Comparison of ENCODE assay signal across 1 cellular context in the genomic region with DNA sequence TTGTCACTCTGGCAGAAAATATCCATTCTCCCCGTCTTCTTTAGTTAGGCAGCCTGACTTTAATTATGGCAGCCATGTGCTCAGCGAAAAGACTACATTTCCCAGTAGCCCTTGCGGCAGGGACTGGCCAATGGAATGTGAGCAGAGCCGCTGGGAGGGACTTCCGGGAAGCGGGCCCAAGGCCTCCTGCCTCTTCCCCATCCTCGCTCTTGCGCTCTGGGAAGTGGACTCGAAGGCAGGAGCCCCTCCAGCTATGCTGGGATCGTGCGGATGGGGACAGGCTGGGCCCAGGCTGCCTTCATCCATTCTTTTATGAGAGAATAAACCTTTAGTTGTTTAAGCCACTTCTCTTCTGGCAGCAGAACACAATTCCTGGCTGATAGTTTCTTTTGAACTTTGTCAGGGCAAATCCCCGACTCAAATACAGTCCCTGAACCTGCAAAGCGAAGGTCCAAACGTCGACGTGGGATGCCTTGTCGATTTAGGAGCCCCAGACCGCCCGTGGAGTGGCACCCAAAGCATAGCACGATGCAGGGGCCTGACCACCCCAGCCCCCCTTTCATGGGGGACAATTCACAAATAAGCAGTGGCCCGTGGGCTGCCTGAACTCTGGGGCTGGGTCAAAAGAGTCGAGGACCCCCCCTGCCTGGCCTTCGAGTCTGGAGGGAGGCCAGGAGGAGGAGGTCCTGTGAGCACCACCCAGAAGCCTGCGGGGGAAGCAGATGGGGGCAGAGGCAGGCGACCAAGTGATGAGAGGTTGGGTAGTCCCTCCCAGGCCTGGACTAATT.
TF ChIP-seq lines count a peak whose summit lies in the region.

No MANE protein-coding gene starts in this region.

TF ChIP-seq in GM12878, 131 proteins besides CTCF, POLR2A, EP300 and RAD21 (continued from another document and continues in another):
- TF ChIP-seq ZZZ3 (IDR thresholded peaks at IDR 0.05; ENCODE audit: control insufficient read depth, insufficient read length, low read depth), result no peak
- TF ChIP-seq EED (IDR thresholded peaks at IDR 0.05; ENCODE audit: low read depth), result no peak
- TF ChIP-seq, protein P1, sequence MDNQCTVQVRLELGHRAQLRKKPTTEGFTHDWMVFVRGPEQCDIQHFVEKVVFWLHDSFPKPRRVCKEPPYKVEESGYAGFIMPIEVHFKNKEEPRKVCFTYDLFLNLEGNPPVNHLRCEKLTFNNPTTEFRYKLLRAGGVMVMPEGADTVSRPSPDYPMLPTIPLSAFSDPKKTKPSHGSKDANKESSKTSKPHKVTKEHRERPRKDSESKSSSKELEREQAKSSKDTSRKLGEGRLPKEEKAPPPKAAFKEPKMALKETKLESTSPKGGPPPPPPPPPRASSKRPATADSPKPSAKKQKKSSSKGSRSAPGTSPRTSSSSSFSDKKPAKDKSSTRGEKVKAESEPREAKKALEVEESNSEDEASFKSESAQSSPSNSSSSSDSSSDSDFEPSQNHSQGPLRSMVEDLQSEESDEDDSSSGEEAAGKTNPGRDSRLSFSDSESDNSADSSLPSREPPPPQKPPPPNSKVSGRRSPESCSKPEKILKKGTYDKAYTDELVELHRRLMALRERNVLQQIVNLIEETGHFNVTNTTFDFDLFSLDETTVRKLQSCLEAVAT (IDR thresholded peaks at IDR 0.05), result 0 out of 2 replicates have a peak, but pooled peaks have one; percentile 20
- TF ChIP-seq SP1 (IDR thresholded peaks at IDR 0.05; ENCODE audit: low read depth, low read length), result peak; percentile 64
- TF ChIP-seq BACH1 (IDR thresholded peaks at IDR 0.05; ENCODE audit: borderline replicate concordance), result no peak
- TF ChIP-seq SMAD1 (IDR thresholded peaks at IDR 0.05; ENCODE audit: low read depth, partially characterized antibody), result no peak
- TF ChIP-seq, protein P2, sequence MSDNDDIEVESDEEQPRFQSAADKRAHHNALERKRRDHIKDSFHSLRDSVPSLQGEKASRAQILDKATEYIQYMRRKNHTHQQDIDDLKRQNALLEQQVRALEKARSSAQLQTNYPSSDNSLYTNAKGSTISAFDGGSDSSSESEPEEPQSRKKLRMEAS (IDR thresholded peaks at IDR 0.05; ENCODE audit: low read depth, low read length), result peak; percentile 69
- peak; percentile 53; the same call in 1 of the 2 replicates for TF ChIP-seq CREM (IDR thresholded peaks at IDR 0.05; ENCODE audit: low read depth)
- no peak for TF ChIP-seq SUZ12 (IDR thresholded peaks at IDR 0.05; ENCODE audit: unreplicated experiment)
- TF ChIP-seq, protein P3, sequence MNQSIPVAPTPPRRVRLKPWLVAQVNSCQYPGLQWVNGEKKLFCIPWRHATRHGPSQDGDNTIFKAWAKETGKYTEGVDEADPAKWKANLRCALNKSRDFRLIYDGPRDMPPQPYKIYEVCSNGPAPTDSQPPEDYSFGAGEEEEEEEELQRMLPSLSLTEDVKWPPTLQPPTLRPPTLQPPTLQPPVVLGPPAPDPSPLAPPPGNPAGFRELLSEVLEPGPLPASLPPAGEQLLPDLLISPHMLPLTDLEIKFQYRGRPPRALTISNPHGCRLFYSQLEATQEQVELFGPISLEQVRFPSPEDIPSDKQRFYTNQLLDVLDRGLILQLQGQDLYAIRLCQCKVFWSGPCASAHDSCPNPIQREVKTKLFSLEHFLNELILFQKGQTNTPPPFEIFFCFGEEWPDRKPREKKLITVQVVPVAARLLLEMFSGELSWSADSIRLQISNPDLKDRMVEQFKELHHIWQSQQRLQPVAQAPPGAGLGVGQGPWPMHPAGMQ (IDR thresholded peaks at IDR 0.05; ENCODE audit: borderline replicate concordance), result no peak
- TF ChIP-seq, protein P4, sequence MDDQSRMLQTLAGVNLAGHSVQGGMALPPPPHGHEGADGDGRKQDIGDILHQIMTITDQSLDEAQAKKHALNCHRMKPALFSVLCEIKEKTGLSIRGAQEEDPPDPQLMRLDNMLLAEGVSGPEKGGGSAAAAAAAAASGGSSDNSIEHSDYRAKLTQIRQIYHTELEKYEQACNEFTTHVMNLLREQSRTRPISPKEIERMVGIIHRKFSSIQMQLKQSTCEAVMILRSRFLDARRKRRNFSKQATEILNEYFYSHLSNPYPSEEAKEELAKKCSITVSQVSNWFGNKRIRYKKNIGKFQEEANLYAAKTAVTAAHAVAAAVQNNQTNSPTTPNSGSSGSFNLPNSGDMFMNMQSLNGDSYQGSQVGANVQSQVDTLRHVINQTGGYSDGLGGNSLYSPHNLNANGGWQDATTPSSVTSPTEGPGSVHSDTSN (IDR thresholded peaks at IDR 0.05; ENCODE audit: insufficient replicate concordance, low read depth, low read length), result no peak
- peak; percentile 12 for TF ChIP-seq FOS (IDR thresholded peaks at IDR 0.05; ENCODE audit: borderline replicate concordance, extremely low read depth, insufficient read length)
- no peak for TF ChIP-seq CHD4 (IDR thresholded peaks at IDR 0.05)
- TF ChIP-seq, protein P5, sequence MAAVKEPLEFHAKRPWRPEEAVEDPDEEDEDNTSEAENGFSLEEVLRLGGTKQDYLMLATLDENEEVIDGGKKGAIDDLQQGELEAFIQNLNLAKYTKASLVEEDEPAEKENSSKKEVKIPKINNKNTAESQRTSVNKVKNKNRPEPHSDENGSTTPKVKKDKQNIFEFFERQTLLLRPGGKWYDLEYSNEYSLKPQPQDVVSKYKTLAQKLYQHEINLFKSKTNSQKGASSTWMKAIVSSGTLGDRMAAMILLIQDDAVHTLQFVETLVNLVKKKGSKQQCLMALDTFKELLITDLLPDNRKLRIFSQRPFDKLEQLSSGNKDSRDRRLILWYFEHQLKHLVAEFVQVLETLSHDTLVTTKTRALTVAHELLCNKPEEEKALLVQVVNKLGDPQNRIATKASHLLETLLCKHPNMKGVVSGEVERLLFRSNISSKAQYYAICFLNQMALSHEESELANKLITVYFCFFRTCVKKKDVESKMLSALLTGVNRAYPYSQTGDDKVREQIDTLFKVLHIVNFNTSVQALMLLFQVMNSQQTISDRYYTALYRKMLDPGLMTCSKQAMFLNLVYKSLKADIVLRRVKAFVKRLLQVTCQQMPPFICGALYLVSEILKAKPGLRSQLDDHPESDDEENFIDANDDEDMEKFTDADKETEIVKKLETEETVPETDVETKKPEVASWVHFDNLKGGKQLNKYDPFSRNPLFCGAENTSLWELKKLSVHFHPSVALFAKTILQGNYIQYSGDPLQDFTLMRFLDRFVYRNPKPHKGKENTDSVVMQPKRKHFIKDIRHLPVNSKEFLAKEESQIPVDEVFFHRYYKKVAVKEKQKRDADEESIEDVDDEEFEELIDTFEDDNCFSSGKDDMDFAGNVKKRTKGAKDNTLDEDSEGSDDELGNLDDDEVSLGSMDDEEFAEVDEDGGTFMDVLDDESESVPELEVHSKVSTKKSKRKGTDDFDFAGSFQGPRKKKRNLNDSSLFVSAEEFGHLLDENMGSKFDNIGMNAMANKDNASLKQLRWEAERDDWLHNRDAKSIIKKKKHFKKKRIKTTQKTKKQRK (IDR thresholded peaks at IDR 0.05; ENCODE audit: low read depth, low read length), result no peak
- no peak for TF ChIP-seq DPF2 (IDR thresholded peaks at IDR 0.05)
- no peak for TF ChIP-seq EZH2 (IDR thresholded peaks at IDR 0.05; ENCODE audit: borderline replicate concordance, control insufficient read depth, low read depth, low read length)
- TF ChIP-seq SIN3A (IDR thresholded peaks at IDR 0.05; ENCODE audit: low read depth, low read length), result no peak
- peak; percentile 69; the same call in 1 of the 2 replicates for TF ChIP-seq TARDBP (IDR thresholded peaks at IDR 0.05; ENCODE audit: borderline replicate concordance)
- no peak; the same call in 1 of the 2 replicates for TF ChIP-seq NFYA (IDR thresholded peaks at IDR 0.05; ENCODE audit: borderline replicate concordance, low read depth, low read length)
- TF ChIP-seq, protein P6, sequence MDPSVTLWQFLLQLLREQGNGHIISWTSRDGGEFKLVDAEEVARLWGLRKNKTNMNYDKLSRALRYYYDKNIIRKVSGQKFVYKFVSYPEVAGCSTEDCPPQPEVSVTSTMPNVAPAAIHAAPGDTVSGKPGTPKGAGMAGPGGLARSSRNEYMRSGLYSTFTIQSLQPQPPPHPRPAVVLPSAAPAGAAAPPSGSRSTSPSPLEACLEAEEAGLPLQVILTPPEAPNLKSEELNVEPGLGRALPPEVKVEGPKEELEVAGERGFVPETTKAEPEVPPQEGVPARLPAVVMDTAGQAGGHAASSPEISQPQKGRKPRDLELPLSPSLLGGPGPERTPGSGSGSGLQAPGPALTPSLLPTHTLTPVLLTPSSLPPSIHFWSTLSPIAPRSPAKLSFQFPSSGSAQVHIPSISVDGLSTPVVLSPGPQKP (IDR thresholded peaks at IDR 0.05; ENCODE audit: low read depth, low read length), result peak; percentile 61; the same call in 1 of the 2 replicates
- TF ChIP-seq IRF4 (IDR thresholded peaks at IDR 0.05; ENCODE audit: low read depth, low read length), result no peak
- TF ChIP-seq CBX3 (IDR thresholded peaks at IDR 0.05; ENCODE audit: borderline replicate concordance, low read depth), result no peak
- TF ChIP-seq, protein P7, sequence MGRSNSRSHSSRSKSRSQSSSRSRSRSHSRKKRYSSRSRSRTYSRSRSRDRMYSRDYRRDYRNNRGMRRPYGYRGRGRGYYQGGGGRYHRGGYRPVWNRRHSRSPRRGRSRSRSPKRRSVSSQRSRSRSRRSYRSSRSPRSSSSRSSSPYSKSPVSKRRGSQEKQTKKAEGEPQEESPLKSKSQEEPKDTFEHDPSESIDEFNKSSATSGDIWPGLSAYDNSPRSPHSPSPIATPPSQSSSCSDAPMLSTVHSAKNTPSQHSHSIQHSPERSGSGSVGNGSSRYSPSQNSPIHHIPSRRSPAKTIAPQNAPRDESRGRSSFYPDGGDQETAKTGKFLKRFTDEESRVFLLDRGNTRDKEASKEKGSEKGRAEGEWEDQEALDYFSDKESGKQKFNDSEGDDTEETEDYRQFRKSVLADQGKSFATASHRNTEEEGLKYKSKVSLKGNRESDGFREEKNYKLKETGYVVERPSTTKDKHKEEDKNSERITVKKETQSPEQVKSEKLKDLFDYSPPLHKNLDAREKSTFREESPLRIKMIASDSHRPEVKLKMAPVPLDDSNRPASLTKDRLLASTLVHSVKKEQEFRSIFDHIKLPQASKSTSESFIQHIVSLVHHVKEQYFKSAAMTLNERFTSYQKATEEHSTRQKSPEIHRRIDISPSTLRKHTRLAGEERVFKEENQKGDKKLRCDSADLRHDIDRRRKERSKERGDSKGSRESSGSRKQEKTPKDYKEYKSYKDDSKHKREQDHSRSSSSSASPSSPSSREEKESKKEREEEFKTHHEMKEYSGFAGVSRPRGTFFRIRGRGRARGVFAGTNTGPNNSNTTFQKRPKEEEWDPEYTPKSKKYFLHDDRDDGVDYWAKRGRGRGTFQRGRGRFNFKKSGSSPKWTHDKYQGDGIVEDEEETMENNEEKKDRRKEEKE (IDR thresholded peaks at IDR 0.05), result no peak
- no peak for TF ChIP-seq BHLHE40 (IDR thresholded peaks at IDR 0.05; ENCODE audit: borderline replicate concordance in 1 of 2, low read depth in 2 of 2, low read length in 1 of 2)
- TF ChIP-seq POLR2AphosphoS5 (IDR thresholded peaks at IDR 0.05; ENCODE audit: low read length), result 0 out of 2 replicates have a peak, but pooled peaks have one; percentile 57
- no peak for TF ChIP-seq EGR1 (IDR thresholded peaks at IDR 0.05; ENCODE audit: borderline replicate concordance in 1 of 2, low read depth in 2 of 2, low read length in 2 of 2)
- peak; percentile 93 for TF ChIP-seq SIX5 (IDR thresholded peaks at IDR 0.05; ENCODE audit: low read depth, low read length, severe bottlenecking)
- no peak for TF ChIP-seq RBBP5 (conservative IDR thresholded peaks at IDR 0.05)
- no peak for TF ChIP-seq ZNF274 (IDR thresholded peaks at IDR 0.05; ENCODE audit: insufficient read depth, insufficient read length)
- TF ChIP-seq YBX1 (IDR thresholded peaks at IDR 0.05), result no peak
- TF ChIP-seq, protein P8, sequence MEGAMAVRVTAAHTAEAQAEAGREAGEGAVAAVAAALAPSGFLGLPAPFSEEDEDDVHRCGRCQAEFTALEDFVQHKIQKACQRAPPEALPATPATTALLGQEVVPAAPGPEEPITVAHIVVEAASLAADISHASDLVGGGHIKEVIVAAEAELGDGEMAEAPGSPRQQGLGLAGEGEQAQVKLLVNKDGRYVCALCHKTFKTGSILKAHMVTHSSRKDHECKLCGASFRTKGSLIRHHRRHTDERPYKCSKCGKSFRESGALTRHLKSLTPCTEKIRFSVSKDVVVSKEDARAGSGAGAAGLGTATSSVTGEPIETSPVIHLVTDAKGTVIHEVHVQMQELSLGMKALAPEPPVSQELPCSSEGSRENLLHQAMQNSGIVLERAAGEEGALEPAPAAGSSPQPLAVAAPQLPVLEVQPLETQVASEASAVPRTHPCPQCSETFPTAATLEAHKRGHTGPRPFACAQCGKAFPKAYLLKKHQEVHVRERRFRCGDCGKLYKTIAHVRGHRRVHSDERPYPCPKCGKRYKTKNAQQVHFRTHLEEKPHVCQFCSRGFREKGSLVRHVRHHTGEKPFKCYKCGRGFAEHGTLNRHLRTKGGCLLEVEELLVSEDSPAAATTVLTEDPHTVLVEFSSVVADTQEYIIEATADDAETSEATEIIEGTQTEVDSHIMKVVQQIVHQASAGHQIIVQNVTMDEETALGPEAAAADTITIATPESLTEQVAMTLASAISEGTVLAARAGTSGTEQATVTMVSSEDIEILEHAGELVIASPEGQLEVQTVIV (IDR thresholded peaks at IDR 0.05; ENCODE audit: borderline replicate concordance, partially characterized antibody), result peak; percentile 47
- TF ChIP-seq ZNF622 (IDR thresholded peaks at IDR 0.05), result no peak
- no peak for TF ChIP-seq KAT2A (conservative IDR thresholded peaks at IDR 0.05; ENCODE audit: control insufficient read depth, low read depth, low read length)
- TF ChIP-seq, protein P9, sequence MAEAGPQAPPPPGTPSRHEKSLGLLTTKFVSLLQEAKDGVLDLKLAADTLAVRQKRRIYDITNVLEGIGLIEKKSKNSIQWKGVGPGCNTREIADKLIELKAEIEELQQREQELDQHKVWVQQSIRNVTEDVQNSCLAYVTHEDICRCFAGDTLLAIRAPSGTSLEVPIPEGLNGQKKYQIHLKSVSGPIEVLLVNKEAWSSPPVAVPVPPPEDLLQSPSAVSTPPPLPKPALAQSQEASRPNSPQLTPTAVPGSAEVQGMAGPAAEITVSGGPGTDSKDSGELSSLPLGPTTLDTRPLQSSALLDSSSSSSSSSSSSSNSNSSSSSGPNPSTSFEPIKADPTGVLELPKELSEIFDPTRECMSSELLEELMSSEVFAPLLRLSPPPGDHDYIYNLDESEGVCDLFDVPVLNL (IDR thresholded peaks at IDR 0.05; ENCODE audit: low read depth, low read length), result no peak
- TF ChIP-seq, protein P10, sequence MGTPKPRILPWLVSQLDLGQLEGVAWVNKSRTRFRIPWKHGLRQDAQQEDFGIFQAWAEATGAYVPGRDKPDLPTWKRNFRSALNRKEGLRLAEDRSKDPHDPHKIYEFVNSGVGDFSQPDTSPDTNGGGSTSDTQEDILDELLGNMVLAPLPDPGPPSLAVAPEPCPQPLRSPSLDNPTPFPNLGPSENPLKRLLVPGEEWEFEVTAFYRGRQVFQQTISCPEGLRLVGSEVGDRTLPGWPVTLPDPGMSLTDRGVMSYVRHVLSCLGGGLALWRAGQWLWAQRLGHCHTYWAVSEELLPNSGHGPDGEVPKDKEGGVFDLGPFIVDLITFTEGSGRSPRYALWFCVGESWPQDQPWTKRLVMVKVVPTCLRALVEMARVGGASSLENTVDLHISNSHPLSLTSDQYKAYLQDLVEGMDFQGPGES (IDR thresholded peaks at IDR 0.05), result no peak
- TF ChIP-seq RUNX3 (IDR thresholded peaks at IDR 0.05; ENCODE audit: low read length), result peak; percentile 48; the same call in 1 of the 2 replicates
- no peak for TF ChIP-seq ZNF217 (IDR thresholded peaks at IDR 0.05)
- TF ChIP-seq GATAD2B (conservative IDR thresholded peaks at IDR 0.05; ENCODE audit: low read depth), result no peak
